Comparison of ENCODE assay signal across 1 cellular context in the genomic region with DNA sequence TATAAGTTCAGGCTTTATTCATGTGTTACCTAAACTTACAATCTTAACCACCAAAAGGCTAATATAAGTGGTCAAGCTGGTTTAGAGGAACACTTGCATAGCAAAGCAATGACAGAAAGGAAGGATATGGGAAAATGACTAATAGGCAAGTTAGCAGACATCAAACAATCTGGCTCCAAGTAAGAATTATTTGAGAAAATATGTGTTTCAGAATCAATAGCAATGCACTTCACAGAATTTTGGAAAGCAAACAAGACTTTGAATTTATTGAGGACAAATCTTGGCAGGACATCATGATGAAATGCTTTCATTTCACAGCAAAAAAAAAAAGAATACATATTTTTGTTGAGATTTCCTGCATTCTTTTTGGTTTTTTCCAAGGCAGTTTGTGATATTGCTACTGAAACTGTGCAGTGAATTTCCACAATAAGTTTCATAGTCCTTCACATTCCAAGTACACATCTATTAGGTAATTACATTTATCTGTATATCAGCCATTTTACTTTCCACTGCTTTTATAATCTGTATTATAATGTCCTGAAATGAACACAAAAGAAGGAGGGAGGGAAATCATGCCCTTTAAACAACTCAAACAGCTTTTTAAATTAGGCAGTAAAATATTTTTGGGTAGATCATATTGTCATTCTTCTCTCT.
TF ChIP-seq lines count a peak whose summit lies in the region.

No MANE protein-coding gene starts in this region.

TF ChIP-seq in HepG2, 621 proteins besides CTCF, POLR2A, EP300 and RAD21 (continued from another document):
- TF ChIP-seq, protein P1, sequence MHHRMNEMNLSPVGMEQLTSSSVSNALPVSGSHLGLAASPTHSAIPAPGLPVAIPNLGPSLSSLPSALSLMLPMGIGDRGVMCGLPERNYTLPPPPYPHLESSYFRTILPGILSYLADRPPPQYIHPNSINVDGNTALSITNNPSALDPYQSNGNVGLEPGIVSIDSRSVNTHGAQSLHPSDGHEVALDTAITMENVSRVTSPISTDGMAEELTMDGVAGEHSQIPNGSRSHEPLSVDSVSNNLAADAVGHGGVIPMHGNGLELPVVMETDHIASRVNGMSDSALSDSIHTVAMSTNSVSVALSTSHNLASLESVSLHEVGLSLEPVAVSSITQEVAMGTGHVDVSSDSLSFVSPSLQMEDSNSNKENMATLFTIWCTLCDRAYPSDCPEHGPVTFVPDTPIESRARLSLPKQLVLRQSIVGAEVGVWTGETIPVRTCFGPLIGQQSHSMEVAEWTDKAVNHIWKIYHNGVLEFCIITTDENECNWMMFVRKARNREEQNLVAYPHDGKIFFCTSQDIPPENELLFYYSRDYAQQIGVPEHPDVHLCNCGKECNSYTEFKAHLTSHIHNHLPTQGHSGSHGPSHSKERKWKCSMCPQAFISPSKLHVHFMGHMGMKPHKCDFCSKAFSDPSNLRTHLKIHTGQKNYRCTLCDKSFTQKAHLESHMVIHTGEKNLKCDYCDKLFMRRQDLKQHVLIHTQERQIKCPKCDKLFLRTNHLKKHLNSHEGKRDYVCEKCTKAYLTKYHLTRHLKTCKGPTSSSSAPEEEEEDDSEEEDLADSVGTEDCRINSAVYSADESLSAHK (CRISPR knock-in tag; IDR thresholded peaks at IDR 0.05; ENCODE audit: borderline replicate concordance), result no peak
- no peak for TF ChIP-seq MYNN (CRISPR knock-in tag; IDR thresholded peaks at IDR 0.05; ENCODE audit: low read depth)
